18 cellular contexts compared by ENCODE assay signal in the genomic region with DNA sequence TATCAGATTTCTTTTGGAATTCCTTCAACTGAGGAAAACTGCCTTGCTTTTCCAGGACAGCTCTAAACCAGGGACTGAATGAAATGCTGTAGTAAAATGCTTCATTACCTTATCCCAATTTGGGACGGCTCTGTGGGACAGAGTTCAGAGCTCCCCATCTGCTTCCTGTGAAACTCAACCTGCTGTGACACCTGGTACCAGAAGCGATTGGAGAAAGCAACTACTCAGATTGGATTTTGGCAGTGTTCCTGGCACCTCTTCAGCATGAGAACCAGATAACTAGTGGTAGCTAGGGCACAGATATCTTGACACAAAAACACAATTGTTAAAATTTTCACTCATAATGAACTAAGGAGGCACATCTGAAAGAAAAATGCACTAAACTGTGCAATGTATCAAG.
DNase-seq lines count a peak whose midpoint lies in the region; ATAC-seq and TF ChIP-seq lines count a peak whose summit lies in the region.
"Had no signal": no experiment of that assay in that cellular context is flagged by ENCODE, and none has a peak within 500 bp of the region (broad histone marks: within the 10 kb centered on the region; RNA-seq: fewer than 3 reads in every experiment).

No MANE protein-coding gene starts in this region.

- no peak for TF ChIP-seq CTCF in osteoblast (IDR thresholded peaks at IDR 0.05; ENCODE audit: extremely low read depth, low read depth, low read length)

- no peaks in the 10 kb centered on the region for H3K9me3 ChIP-seq in osteoblast (ENCODE audit: low read depth, low read length)

- no peak overlapping the region for H3K4me3 ChIP-seq in osteoblast (ENCODE audit: insufficient read depth, low read length)
- H3K4me3 ChIP-seq: GM12878 had no signal

- H3K27me3 Mint-ChIP-seq in activated naive CD4-positive, alpha-beta T cell treated with anti-CD3 and anti-CD28 coated beads for 36 hours (ENCODE audit: low read depth): no peaks in the 10 kb centered on the region

- H3K36me3 Mint-ChIP-seq in activated naive CD4-positive, alpha-beta T cell treated with anti-CD3 and anti-CD28 coated beads for 36 hours (ENCODE audit: low read depth): no peaks in the 10 kb centered on the region
- H3K36me3 Mint-ChIP-seq: CD14-positive monocyte had no signal

- H3K4me2 ChIP-seq in osteoblast (ENCODE audit: insufficient read depth, low read length): no peak overlapping the region

- H3K4me3 Mint-ChIP-seq in activated naive CD4-positive, alpha-beta T cell treated with anti-CD3 and anti-CD28 coated beads for 36 hours: no peak overlapping the region
- H3K4me3 Mint-ChIP-seq: CD14-positive monocyte; T-helper 1 cell treated with Interleukin-12 subunit alpha and Interleukin-12 subunit beta and Interleukin-4 antibody, amounts not matched to agents 30 μg/mL and 1 μg/mL, for 36 hours had no signal

- no peak overlapping the region for H3K27ac Mint-ChIP-seq in activated naive CD4-positive, alpha-beta T cell treated with anti-CD3 and anti-CD28 coated beads for 36 hours
- H3K27ac Mint-ChIP-seq: CD14-positive monocyte; T-helper 1 cell treated with Interleukin-12 subunit alpha and Interleukin-12 subunit beta and Interleukin-4 antibody, amounts not matched to agents 30 μg/mL and 1 μg/mL, for 36 hours had no signal

- H3K79me2 ChIP-seq in osteoblast (ENCODE audit: insufficient read depth, low read length): no peaks in the 10 kb centered on the region

- H3K27me3 ChIP-seq in osteoblast (ENCODE audit: insufficient read depth, low read length): no peaks in the 10 kb centered on the region

- H3K4me1 Mint-ChIP-seq in activated naive CD4-positive, alpha-beta T cell treated with anti-CD3 and anti-CD28 coated beads for 36 hours (ENCODE audit: low read depth): no peaks in the 10 kb centered on the region
- H3K4me1 Mint-ChIP-seq: CD14-positive monocyte had no signal

- no peaks in the 10 kb centered on the region for H3K36me3 ChIP-seq in osteoblast (ENCODE audit: insufficient read depth, low read length)

- intact Hi-C loops in activated naive CD4-positive, alpha-beta T cell treated with anti-CD3 and anti-CD28 coated beads for 36 hours (cut with micrococcal nuclease): no loop called here

- ATAC-seq in HG02588 (IDR thresholded peaks at IDR 0.05; ENCODE audit: unreplicated experiment): no peak
- ATAC-seq: GM12878, HCT116 had no signal

- H3K4me1 ChIP-seq in osteoblast (ENCODE audit: insufficient read depth, low read length): no peaks in the 10 kb centered on the region

- CTCF ChIA-PET in activated naive CD4-positive, alpha-beta T cell treated with anti-CD3 and anti-CD28 coated beads for 36 hours (lab: Charles Lee): no interaction called here

- H2AFZ ChIP-seq in osteoblast (ENCODE audit: low read length): no peak overlapping the region

- H4K20me1 ChIP-seq in osteoblast (ENCODE audit: insufficient read depth, low read length): no peaks in the 10 kb centered on the region

- H3K27ac ChIP-seq in osteoblast (ENCODE audit: low read depth, low read length): no peak overlapping the region
- H3K27ac ChIP-seq: RWPE1 had no signal

- DNase-seq in NCI-H1092 (lab: John Stamatoyannopoulos, UW): peak; percentile 52
- peak; percentile 97 for DNase-seq in NCI-H1694 treated with DMSO at 0.1 percent for 48 hours (lab: John Stamatoyannopoulos, UW)
- DNase-seq in NCI-H524 (lab: John Stamatoyannopoulos, UW): peak; percentile 96 to 98
- DNase-seq in osteoblast (ENCODE audit: insufficient read length, low spot score, missing footprints): peak; percentile 25
- DNase-seq in cortex of kidney (lab: John Stamatoyannopoulos, UW): no peak
- DNase-seq in activated naive CD4-positive, alpha-beta T cell treated with anti-CD3 and anti-CD28 coated beads for 36 hours: no peak
- DNase-seq: ACHN, AML-193, GDM1, NCI-H146, NCI-H226, NCI-H69 had no signal

- H3K9me3 Mint-ChIP-seq in activated naive CD4-positive, alpha-beta T cell treated with anti-CD3 and anti-CD28 coated beads for 36 hours: no peaks in the 10 kb centered on the region

Comparison
In these comparisons a context has a peak if more than half of its experiments do, and no peak if none do; other contexts are left out.
1. DNase-seq: peak in NCI-H1092 (single experiment), NCI-H1694 treated with DMSO at 0.1 percent for 48 hours (single experiment), NCI-H524 (2 of 2) and osteoblast (single experiment); none in cortex of kidney (single experiment) and activated naive CD4-positive, alpha-beta T cell treated with anti-CD3 and anti-CD28 coated beads for 36 hours (single experiment).